ENCODE assay signal across 1 cellular context in genomic region chr6:7917729-7918128, GRCh38.
TF ChIP-seq lines count a peak whose summit lies in the region.

No MANE protein-coding gene starts in this region.

TF ChIP-seq in HepG2, 621 proteins besides CTCF, POLR2A, EP300 and RAD21 (continued from another document and continues in another):
- TF ChIP-seq ETS1 (CRISPR knock-in tag; IDR thresholded peaks at IDR 0.05) (no peak), MATR3 (CRISPR knock-in tag; IDR thresholded peaks at IDR 0.05) (no peak), ZNF382 (CRISPR knock-in tag; IDR thresholded peaks at IDR 0.05; ENCODE audit: borderline replicate concordance) (no peak), ZNF337 (CRISPR knock-in tag; IDR thresholded peaks at IDR 0.05; ENCODE audit: borderline replicate concordance, low read depth) (no peak), ZNF629 (CRISPR knock-in tag; conservative IDR thresholded peaks at IDR 0.05) (no peak), THAP8 (CRISPR knock-in tag; IDR thresholded peaks at IDR 0.05; ENCODE audit: borderline replicate concordance) (no peak), ESRRA (CRISPR knock-in tag; IDR thresholded peaks at IDR 0.05; ENCODE audit: low read depth) (no peak), HDAC6 (IDR thresholded peaks at IDR 0.05; ENCODE audit: low read depth, low read length) (no peak), RARA (CRISPR knock-in tag; IDR thresholded peaks at IDR 0.05) (peak; percentile 71), ZNF619 (CRISPR knock-in tag; IDR thresholded peaks at IDR 0.05) (no peak), ZNF362 (CRISPR knock-in tag; IDR thresholded peaks at IDR 0.05; ENCODE audit: borderline replicate concordance) (no peak), ZFP36 (IDR thresholded peaks at IDR 0.05; ENCODE audit: borderline replicate concordance, low read depth, low read length, partially characterized antibody) (no peak), ADNP (CRISPR knock-in tag; IDR thresholded peaks at IDR 0.05) (no peak), SPEN (CRISPR knock-in tag; IDR thresholded peaks at IDR 0.05; ENCODE audit: low read depth) (no peak), ZSCAN21 (CRISPR knock-in tag; IDR thresholded peaks at IDR 0.05; ENCODE audit: borderline replicate concordance) (no peak), FOXM1 (CRISPR knock-in tag; IDR thresholded peaks at IDR 0.05) (no peak), ZNF572 (CRISPR knock-in tag; IDR thresholded peaks at IDR 0.05) (no peak), ZBTB38 (CRISPR knock-in tag; IDR thresholded peaks at IDR 0.05) (no peak), NBN (conservative IDR thresholded peaks at IDR 0.05) (no peak), SOX6 (IDR thresholded peaks at IDR 0.05) (no peak), SOX6 (CRISPR knock-in tag; IDR thresholded peaks at IDR 0.05) (peak; percentile 27; the same call in 1 of the 2 replicates), ZNF556 (CRISPR knock-in tag; IDR thresholded peaks at IDR 0.05; ENCODE audit: borderline replicate concordance) (peak; percentile 99), ARID2 (CRISPR knock-in tag; IDR thresholded peaks at IDR 0.05; ENCODE audit: borderline replicate concordance) (no peak), ZNF670 (CRISPR knock-in tag; IDR thresholded peaks at IDR 0.05; ENCODE audit: borderline replicate concordance) (no peak), KDM5B (CRISPR knock-in tag; IDR thresholded peaks at IDR 0.05; ENCODE audit: borderline replicate concordance) (no peak), ZNF44 (CRISPR knock-in tag; IDR thresholded peaks at IDR 0.05) (no peak), RNF2 (conservative IDR thresholded peaks at IDR 0.05; ENCODE audit: low read depth) (no peak), KAT2B (IDR thresholded peaks at IDR 0.05; ENCODE audit: borderline replicate concordance, low read depth, low read length) (no peak), ZNF10 (CRISPR knock-in tag; IDR thresholded peaks at IDR 0.05; ENCODE audit: borderline replicate concordance, low read depth) (no peak), ZNF501 (CRISPR knock-in tag; IDR thresholded peaks at IDR 0.05) (no peak), ETV5 (CRISPR knock-in tag; IDR thresholded peaks at IDR 0.05; ENCODE audit: borderline replicate concordance) (no peak), HNF4G (IDR thresholded peaks at IDR 0.05; ENCODE audit: borderline replicate concordance, low read depth, low read length) (no peak), HNF4G (CRISPR knock-in tag; IDR thresholded peaks at IDR 0.05; ENCODE audit: borderline replicate concordance, low read depth) (no peak), ZNF709 (CRISPR knock-in tag; IDR thresholded peaks at IDR 0.05) (no peak), ZNF746 (CRISPR knock-in tag; IDR thresholded peaks at IDR 0.05) (no peak), ASH2L (IDR thresholded peaks at IDR 0.05; ENCODE audit: insufficient read length, low read depth, low read length) (no peak), SUZ12 (IDR thresholded peaks at IDR 0.05; ENCODE audit: low read depth, low read length) (no peak), RORA (CRISPR knock-in tag; IDR thresholded peaks at IDR 0.05) (no peak), LCORL (IDR thresholded peaks at IDR 0.05) (no peak), LCORL (CRISPR knock-in tag; IDR thresholded peaks at IDR 0.05) (0 out of 2 replicates have a peak, but pooled peaks have one; percentile 45), TBL1XR1 (IDR thresholded peaks at IDR 0.05; ENCODE audit: borderline replicate concordance, low read length, partially characterized antibody) (no peak), ZNF672 (CRISPR knock-in tag; IDR thresholded peaks at IDR 0.05) (no peak), THAP7 (CRISPR knock-in tag; IDR thresholded peaks at IDR 0.05) (no peak), ZNF580 (CRISPR knock-in tag; IDR thresholded peaks at IDR 0.05; ENCODE audit: borderline replicate concordance, low read depth) (no peak), ATF7-NPFF (CRISPR knock-in tag; IDR thresholded peaks at IDR 0.05; ENCODE audit: low read depth) (no peak), ZNF276 (CRISPR knock-in tag; IDR thresholded peaks at IDR 0.05; ENCODE audit: low read depth) (no peak), ZZZ3 (CRISPR knock-in tag; IDR thresholded peaks at IDR 0.05; ENCODE audit: borderline replicate concordance) (no peak), ZNF678 (CRISPR knock-in tag; IDR thresholded peaks at IDR 0.05) (no peak), NONO (IDR thresholded peaks at IDR 0.05) (no peak), NONO (CRISPR knock-in tag; conservative IDR thresholded peaks at IDR 0.05) (no peak), ZNF737 (CRISPR knock-in tag; IDR thresholded peaks at IDR 0.05; ENCODE audit: borderline replicate concordance) (no peak), NFIC (IDR thresholded peaks at IDR 0.05; ENCODE audit: low read length) (no peak), RBAK (CRISPR knock-in tag; IDR thresholded peaks at IDR 0.05) (peak; percentile 94), ZNF274 (CRISPR knock-in tag; IDR thresholded peaks at IDR 0.05) (no peak), ATF7 (IDR thresholded peaks at IDR 0.05) (no peak), ATF7 (CRISPR knock-in tag; IDR thresholded peaks at IDR 0.05) (0 out of 2 replicates have a peak, but pooled peaks have one; percentile 11), MZF1 (CRISPR knock-in tag; IDR thresholded peaks at IDR 0.05; ENCODE audit: borderline replicate concordance) (no peak), NR2F6 (IDR thresholded peaks at IDR 0.05) (no peak), NR2F6 (CRISPR knock-in tag; IDR thresholded peaks at IDR 0.05) (0 out of 2 replicates have a peak, but pooled peaks have one; percentile 34), NFE2L2 (IDR thresholded peaks at IDR 0.05; ENCODE audit: low read length) (no peak), TEF (CRISPR knock-in tag; IDR thresholded peaks at IDR 0.05) (no peak), RXRA (CRISPR knock-in tag; IDR thresholded peaks at IDR 0.05) (peak; percentile 45; the same call in 1 of the 2 replicates), MTF2 (CRISPR knock-in tag; IDR thresholded peaks at IDR 0.05; ENCODE audit: borderline replicate concordance) (no peak), MEIS2 (CRISPR knock-in tag; IDR thresholded peaks at IDR 0.05) (no peak), ZNF18 (CRISPR knock-in tag; IDR thresholded peaks at IDR 0.05; ENCODE audit: insufficient replicate concordance) (no peak), ZNF205 (CRISPR knock-in tag; IDR thresholded peaks at IDR 0.05) (no peak), ZNF460 (CRISPR knock-in tag; IDR thresholded peaks at IDR 0.05; ENCODE audit: borderline replicate concordance) (no peak), HDAC2 (CRISPR knock-in tag; IDR thresholded peaks at IDR 0.05) (peak; percentile 51; the same call in 1 of the 2 replicates)
- TF ChIP-seq, protein P1, sequence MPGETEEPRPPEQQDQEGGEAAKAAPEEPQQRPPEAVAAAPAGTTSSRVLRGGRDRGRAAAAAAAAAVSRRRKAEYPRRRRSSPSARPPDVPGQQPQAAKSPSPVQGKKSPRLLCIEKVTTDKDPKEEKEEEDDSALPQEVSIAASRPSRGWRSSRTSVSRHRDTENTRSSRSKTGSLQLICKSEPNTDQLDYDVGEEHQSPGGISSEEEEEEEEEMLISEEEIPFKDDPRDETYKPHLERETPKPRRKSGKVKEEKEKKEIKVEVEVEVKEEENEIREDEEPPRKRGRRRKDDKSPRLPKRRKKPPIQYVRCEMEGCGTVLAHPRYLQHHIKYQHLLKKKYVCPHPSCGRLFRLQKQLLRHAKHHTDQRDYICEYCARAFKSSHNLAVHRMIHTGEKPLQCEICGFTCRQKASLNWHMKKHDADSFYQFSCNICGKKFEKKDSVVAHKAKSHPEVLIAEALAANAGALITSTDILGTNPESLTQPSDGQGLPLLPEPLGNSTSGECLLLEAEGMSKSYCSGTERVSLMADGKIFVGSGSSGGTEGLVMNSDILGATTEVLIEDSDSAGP (CRISPR knock-in tag; IDR thresholded peaks at IDR 0.05; ENCODE audit: borderline replicate concordance): no peak
- TF ChIP-seq, protein P2, sequence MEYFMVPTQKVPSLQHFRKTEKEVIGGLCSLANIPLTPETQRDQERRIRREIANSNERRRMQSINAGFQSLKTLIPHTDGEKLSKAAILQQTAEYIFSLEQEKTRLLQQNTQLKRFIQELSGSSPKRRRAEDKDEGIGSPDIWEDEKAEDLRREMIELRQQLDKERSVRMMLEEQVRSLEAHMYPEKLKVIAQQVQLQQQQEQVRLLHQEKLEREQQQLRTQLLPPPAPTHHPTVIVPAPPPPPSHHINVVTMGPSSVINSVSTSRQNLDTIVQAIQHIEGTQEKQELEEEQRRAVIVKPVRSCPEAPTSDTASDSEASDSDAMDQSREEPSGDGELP (IDR thresholded peaks at IDR 0.05; ENCODE audit: borderline replicate concordance, low read depth): peak; percentile 70
- TF ChIP-seq, protein P3, sequence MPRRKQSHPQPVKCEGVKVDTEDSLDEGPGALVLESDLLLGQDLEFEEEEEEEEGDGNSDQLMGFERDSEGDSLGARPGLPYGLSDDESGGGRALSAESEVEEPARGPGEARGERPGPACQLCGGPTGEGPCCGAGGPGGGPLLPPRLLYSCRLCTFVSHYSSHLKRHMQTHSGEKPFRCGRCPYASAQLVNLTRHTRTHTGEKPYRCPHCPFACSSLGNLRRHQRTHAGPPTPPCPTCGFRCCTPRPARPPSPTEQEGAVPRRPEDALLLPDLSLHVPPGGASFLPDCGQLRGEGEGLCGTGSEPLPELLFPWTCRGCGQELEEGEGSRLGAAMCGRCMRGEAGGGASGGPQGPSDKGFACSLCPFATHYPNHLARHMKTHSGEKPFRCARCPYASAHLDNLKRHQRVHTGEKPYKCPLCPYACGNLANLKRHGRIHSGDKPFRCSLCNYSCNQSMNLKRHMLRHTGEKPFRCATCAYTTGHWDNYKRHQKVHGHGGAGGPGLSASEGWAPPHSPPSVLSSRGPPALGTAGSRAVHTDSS (CRISPR knock-in tag; conservative IDR thresholded peaks at IDR 0.05): no peak
- TF ChIP-seq, protein P4, sequence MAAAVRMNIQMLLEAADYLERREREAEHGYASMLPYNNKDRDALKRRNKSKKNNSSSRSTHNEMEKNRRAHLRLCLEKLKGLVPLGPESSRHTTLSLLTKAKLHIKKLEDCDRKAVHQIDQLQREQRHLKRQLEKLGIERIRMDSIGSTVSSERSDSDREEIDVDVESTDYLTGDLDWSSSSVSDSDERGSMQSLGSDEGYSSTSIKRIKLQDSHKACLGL (CRISPR knock-in tag; IDR thresholded peaks at IDR 0.05): no peak
